In the genomic region with DNA sequence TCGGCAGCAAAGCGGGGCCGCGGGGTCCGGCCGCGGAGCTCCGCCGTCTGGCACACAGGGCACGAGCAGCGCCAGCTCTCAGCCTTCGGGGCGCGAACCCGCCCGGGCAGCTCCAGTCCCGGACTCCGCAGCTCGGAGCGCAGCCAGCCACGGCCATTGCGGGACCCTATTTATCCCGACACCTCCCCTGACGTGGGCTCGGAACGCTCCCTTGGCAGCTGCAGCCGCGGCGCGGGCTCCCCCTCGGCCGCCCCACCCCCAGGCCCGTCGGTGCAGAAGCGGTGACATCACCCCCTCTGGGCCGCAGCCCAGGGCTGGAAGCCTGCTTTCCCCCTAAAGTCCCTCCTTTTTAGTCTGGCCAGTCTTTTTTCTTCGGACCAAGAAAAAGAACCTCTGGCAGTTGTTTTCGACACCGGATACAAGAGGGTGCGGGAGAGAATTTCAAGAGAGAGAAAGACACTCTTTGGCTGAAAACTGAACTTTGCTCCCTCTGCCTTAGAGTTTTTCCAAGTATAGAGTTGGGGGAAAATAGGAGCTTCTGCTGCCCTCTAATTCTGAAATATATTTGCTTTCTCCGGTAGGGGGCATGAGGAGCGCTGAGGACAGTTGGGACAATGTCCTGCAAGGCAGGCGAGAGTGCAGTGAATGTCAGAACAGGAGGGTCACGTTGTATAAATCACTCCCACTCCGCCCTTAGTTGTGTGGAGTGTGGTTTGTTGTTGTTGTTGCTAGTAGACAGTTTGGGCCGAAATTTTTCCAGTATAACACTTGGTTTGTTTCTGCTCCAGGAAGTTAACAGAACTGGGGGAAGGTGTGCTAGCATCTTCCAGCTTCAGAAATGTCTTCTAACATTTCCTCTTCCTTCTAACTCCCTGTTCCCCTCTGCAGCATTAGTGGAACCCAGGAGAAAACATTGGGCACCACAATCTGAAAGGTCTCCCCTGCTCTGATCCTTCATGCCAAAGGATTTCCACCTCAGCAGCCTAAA, we compare ENCODE assay signal across 8 cellular contexts. TPM values are rescaled to one million over a fixed set of nuclear protein-coding genes. Genes with fewer than 3 reads are reported as not detected.
DNase-seq lines count a peak whose midpoint lies in the region; ATAC-seq, FAIRE-seq and TF ChIP-seq lines count a peak whose summit lies in the region.

A gene (minus strand): TSS at position 145 of the 988 bp plus-strand sequence. CDS start 280 bp downstream, outside the sequence.

- H3K4me1 ChIP-seq in right lobe of liver (peaks cover 0 to 12% (median 3%) of the 10 kb centered on the region in 4 donors), subcutaneous abdominal adipose tissue (ENCODE audit: control insufficient read depth in 5 of 5, insufficient read depth in 5 of 5, low read length in 5 of 5) (peaks cover 3 to 61% (median 39%) of the 10 kb centered on the region in 5 donors)

- H3K27me3 ChIP-seq in right lobe of liver: no peaks in the 10 kb centered on the region
- no peaks in the 10 kb centered on the region for H3K27me3 ChIP-seq in subcutaneous abdominal adipose tissue (ENCODE audit: control insufficient read depth in 5 of 5, insufficient read depth in 4 of 5, low read length in 5 of 5)

- DNase-seq in AML-193 (lab: John Stamatoyannopoulos, UW) (peak; percentile 63 to 67), HTR-8/SVneo (ENCODE audit: insufficient read length, low spot score) (peak; percentile 23), RWPE1 (ENCODE audit: low spot score) (peak; percentile 2), ecto neural progenitor cell (ENCODE audit: low spot score) (peak; percentile 71), right lobe of liver (peak; percentile 57 to 60 (median 60))

- H3K27ac ChIP-seq in RWPE1 (no peak within 1 kb of the TSS), right lobe of liver (no peak within 1 kb of the TSS), subcutaneous abdominal adipose tissue (ENCODE audit: low read depth, low read length) (peak within 1 kb of the TSS; percentile 69)

- H3K4me3 ChIP-seq in right lobe of liver (peak within 1 kb of the TSS; percentile 46 to 59 (median 46)), subcutaneous abdominal adipose tissue (ENCODE audit: low read depth in 1 of 5, low read length in 5 of 5) (peak within 1 kb of the TSS; percentile 67 to 98 (median 79))

- no peaks in the 10 kb centered on the region for H3K9me3 Mint-ChIP-seq in activated T-helper 17 cell treated with anti-CD3 and anti-CD28 coated beads, Interleukin-2, amount 50 U/mL, for 72 hours

- intact Hi-C loops in right lobe of liver (cut with DNase I): loop anchor here in 1 of 2 donors (10.0 kb wide), 1 partner anchor 188 kb away; no protein-coding TSS in a partner anchor

- POLR2A ChIA-PET in RWPE1 (lab: Yijun Ruan, JAX; ENCODE audit: low non-redundant PET): no interaction called here

- peaks cover 49% of the 10 kb centered on the region for H3K27me3 Mint-ChIP-seq in activated T-helper 17 cell treated with anti-CD3 and anti-CD28 coated beads, Interleukin-2, amount 50 U/mL, for 72 hours

- no peak for FAIRE-seq in HTR-8/SVneo (lab: Jason Lieb, UNC)

- peak; percentile 29; the same call in 1 of the 2 replicates for TF ChIP-seq CTCF in RWPE1 (conservative IDR thresholded peaks at IDR 0.05; ENCODE audit: low read depth)
- peak; percentile 61 to 71 (median 62) for TF ChIP-seq CTCF in right lobe of liver (IDR thresholded peaks at IDR 0.05)

- peaks cover 3% of the 10 kb centered on the region for H3K4me1 Mint-ChIP-seq in activated T-helper 17 cell treated with anti-CD3 and anti-CD28 coated beads, Interleukin-2, amount 50 U/mL, for 72 hours

- H3K27ac Mint-ChIP-seq in activated T-helper 17 cell treated with anti-CD3 and anti-CD28 coated beads, Interleukin-2, amount 50 U/mL, for 72 hours: no peak within 1 kb of the TSS

- TF ChIP-seq POLR2A in right lobe of liver (IDR thresholded peaks at IDR 0.05): no peak

- no peaks in the 10 kb centered on the region for H3K36me3 Mint-ChIP-seq in activated T-helper 17 cell treated with anti-CD3 and anti-CD28 coated beads, Interleukin-2, amount 50 U/mL, for 72 hours (ENCODE audit: low read depth)

- H3K9me3 ChIP-seq in right lobe of liver (no peaks in the 10 kb centered on the region), subcutaneous abdominal adipose tissue (ENCODE audit: control insufficient read depth in 5 of 5, low read length in 5 of 5) (no peaks in the 10 kb centered on the region)

- no peak within 1 kb of the TSS for H3K4me3 Mint-ChIP-seq in activated T-helper 17 cell treated with anti-CD3 and anti-CD28 coated beads, Interleukin-2, amount 50 U/mL, for 72 hours

- CTCF ChIA-PET in RWPE1 (lab: Yijun Ruan, JAX): interaction anchor here (0.6 kb wide), 6 partner anchors 8 to 755 kb away, joined by 3 to 4 read pairs (median 3); no protein-coding TSS in a partner anchor

- WGBS in right lobe of liver (ENCODE audit: insufficient coverage, low coverage, low lambda C conversion rate, missing lambda C conversion rate): under 1% methylated on average over 16 of the region's 46 CpGs

- peak; percentile 32 for ATAC-seq in GM18511 (IDR thresholded peaks at IDR 0.05; ENCODE audit: unreplicated experiment)
- peak; percentile 63 to 69 (median 66) for ATAC-seq in right lobe of liver
- ATAC-seq in activated T-helper 17 cell treated with anti-CD3 and anti-CD28 coated beads, Interleukin-2, amount 50 U/mL, for 72 hours (replicated peaks): no peak

- H3K9ac ChIP-seq in subcutaneous abdominal adipose tissue (ENCODE audit: low read length in 5 of 5): peak within 1 kb of the TSS in 4 of 5 donors; percentile 44 to 83 (median 69)

- no peaks in the 10 kb centered on the region for H3K36me3 ChIP-seq in right lobe of liver
- H3K36me3 ChIP-seq in subcutaneous abdominal adipose tissue (ENCODE audit: control insufficient read depth in 5 of 5, insufficient read depth in 5 of 5, low read length in 5 of 5): no peaks in the 10 kb centered on the region

RNA-seq across cellular contexts. Expression of the gene that starts here (rescaled TPM):
- under 1 TPM in 5 of 6 experiments, not detected in 1; 0.15 to 0.46 (median 0.37) TPM for total RNA-seq in right lobe of liver
- total RNA-seq in activated T-helper 17 cell treated with anti-CD3 and anti-CD28 coated beads, Interleukin-2, amount 50 U/mL, for 72 hours: not detected

Comparison
In these comparisons a context has a peak if more than half of its experiments do, and no peak if none do; other contexts are left out.
1. Peak in DNase-seq, ATAC-seq and H3K4me3 ChIP-seq in right lobe of liver; RNA of the gene not detected or under 1 TPM.
2. DNase-seq: peak in every context shown above with its lines; median percentile 71 in ecto neural progenitor cell; 65 in AML-193; 60 in right lobe of liver; 23 in HTR-8/SVneo; 2 in RWPE1.